In the genomic region with DNA sequence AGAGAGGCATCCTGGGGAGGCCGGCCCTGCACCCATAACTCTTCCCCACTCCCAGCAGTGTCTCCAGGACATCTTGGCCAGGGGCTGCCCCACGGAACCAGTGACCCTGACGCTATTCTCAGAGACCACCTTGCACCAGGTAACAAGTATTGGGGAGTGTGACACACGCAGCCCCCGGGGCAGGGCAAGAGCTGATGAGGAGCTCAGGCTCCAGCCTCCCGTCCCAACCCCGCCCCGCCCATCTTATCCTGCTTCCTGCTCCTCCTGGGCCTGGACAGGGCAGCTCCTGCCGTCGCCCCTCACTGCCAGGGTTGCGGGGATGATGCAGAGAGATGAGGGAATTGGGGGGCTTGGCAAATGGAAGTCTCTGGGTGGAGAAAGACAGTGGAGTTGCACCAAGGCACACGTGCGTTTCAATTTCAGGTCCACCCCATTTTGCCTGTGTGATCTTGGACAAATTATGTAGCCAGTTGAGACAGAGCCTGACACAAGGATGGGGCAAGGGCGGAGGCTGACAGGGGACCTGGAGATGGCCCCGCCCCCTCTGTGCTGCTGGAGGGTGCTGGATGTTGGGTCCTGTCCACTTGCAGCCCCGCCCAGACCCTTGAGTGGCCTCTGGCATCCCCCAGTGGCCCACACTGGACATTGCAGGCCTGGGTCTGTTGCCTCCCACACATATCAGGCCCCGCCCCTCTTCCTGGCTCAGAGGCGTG, we compare ENCODE assay signal across 8 cellular contexts. TPM values are rescaled to one million over a fixed set of nuclear protein-coding genes. Genes with fewer than 3 reads are reported as not detected.
DNase-seq lines count a peak whose midpoint lies in the region; ATAC-seq and TF ChIP-seq lines count a peak whose summit lies in the region.

No MANE protein-coding gene starts in this region.

- no peaks in the 10 kb centered on the region for H4K20me1 ChIP-seq in GM23248 (ENCODE audit: insufficient read depth)

- no peaks in the 10 kb centered on the region for H3K9me3 ChIP-seq in GM23248 (ENCODE audit: low read depth)
- H3K9me3 ChIP-seq in WERI-Rb-1 (ENCODE audit: severe bottlenecking) = no peaks in the 10 kb centered on the region

- H3K4me2 ChIP-seq in GM23248 (ENCODE audit: unreplicated experiment) = no peak overlapping the region

- no peaks in the 10 kb centered on the region for H3K9me2 ChIP-seq in GM23248 (ENCODE audit: insufficient read depth)

- TF ChIP-seq CTCF in WERI-Rb-1 (IDR thresholded peaks at IDR 0.05; ENCODE audit: low read depth, low read length) (peak; percentile 93), choroid plexus epithelial cell (conservative IDR thresholded peaks at IDR 0.05; ENCODE audit: low read depth, low read length) (peak; percentile 93)

- peak overlapping the region; percentile 42; the same call in 1 of the 2 replicates for H2AFZ ChIP-seq in GM23248

- DNase-seq in COR-L47 (lab: John Stamatoyannopoulos, UW) = peak; percentile 76
- DNase-seq in GM23248 = peak; percentile 96
- peak; percentile 7 for DNase-seq in NCI-H1694 (lab: John Stamatoyannopoulos, UW)
- DNase-seq in WERI-Rb-1 = peak; percentile 95
- peak; percentile 90 for DNase-seq in choroid plexus epithelial cell (ENCODE audit: low read depth)
- peak; percentile 81 for DNase-seq in left lobe of liver (ENCODE audit: low spot score)
- DNase-seq in stimulated activated CD4-positive, alpha-beta T cell treated with anti-CD3 and anti-CD28 coated beads, Interleukin-4, amount 100 ng/mL, for 24 hours = peak; percentile 63

- no peaks in the 10 kb centered on the region for H3K4me1 ChIP-seq in GM23248 (ENCODE audit: insufficient read depth)

- H3K79me2 ChIP-seq in GM23248 (ENCODE audit: insufficient read depth) = no peaks in the 10 kb centered on the region

- H3K36me3 ChIP-seq in GM23248 (ENCODE audit: low read depth) = no peaks in the 10 kb centered on the region
- no peaks in the 10 kb centered on the region for H3K36me3 ChIP-seq in WERI-Rb-1

- H3K9ac ChIP-seq in GM23248 = no peak overlapping the region

- ATAC-seq in left lobe of liver = peak; percentile 95
- no peak for ATAC-seq in GM21390 (IDR thresholded peaks at IDR 0.05; ENCODE audit: unreplicated experiment)

- H3K4me3 ChIP-seq in GM23248 (no peak overlapping the region), WERI-Rb-1 (ENCODE audit: low read depth, low read length) (no peak overlapping the region), choroid plexus epithelial cell (ENCODE audit: low read depth, low read length) (no peak overlapping the region)

- H3K27ac ChIP-seq in GM23248 = no peak overlapping the region
- H3K27ac ChIP-seq in WERI-Rb-1 = no peak overlapping the region

- H3K27me3 ChIP-seq in GM23248 (replicated peaks; ENCODE audit: insufficient read depth) (no peaks in the 10 kb centered on the region), WERI-Rb-1 (ENCODE audit: insufficient read depth, low read depth, severe bottlenecking) (no peaks in the 10 kb centered on the region)

- in situ Hi-C loops in GM23248 (cut with MboI) = no loop called here

- no peaks in the 10 kb centered on the region for H3F3A ChIP-seq in GM23248 (ENCODE audit: insufficient read depth)

- WGBS in GM23248 (ENCODE audit: low coverage in 1 of 2, low lambda C conversion rate in 2 of 2, missing lambda C conversion rate in 2 of 2), 2 experiments = 37 to 44% methylated on average over 17 to 18 of the region's 18 CpGs

RNA-seq across cellular contexts. Expression of a gene that starts 10.7 kb away (rescaled TPM):
- not detected in 2 replicates for total RNA-seq in GM23248 (2014; rRNA removed; shearing (Covaris generic))
- not detected in 2 replicates for polyA plus RNA-seq in GM23248 (2016; fragmentation: Nextera tagmentation; extraction: Ambion mirVana)
- total RNA-seq in left lobe of liver = 0.08 TPM

RNA-seq across cellular contexts. Expression of a gene that starts 11.0 kb away (rescaled TPM):
- total RNA-seq in GM23248 (2014; rRNA removed; shearing (Covaris generic)) = not detected in 2 replicates
- polyA plus RNA-seq in GM23248 (2016; fragmentation: Nextera tagmentation; extraction: Ambion mirVana) = 0.11 TPM in 1 of 2 replicates, not detected in the other
- not detected for total RNA-seq in left lobe of liver

RNA-seq across cellular contexts. Expression of a gene that starts 14.7 kb away (rescaled TPM):
- 22.9 and 35.7 TPM in 2 replicates for total RNA-seq in GM23248 (2014; rRNA removed; shearing (Covaris generic))
- 111 and 113 TPM in 2 replicates for polyA plus RNA-seq in GM23248 (2016; fragmentation: Nextera tagmentation; extraction: Ambion mirVana)
- 1.2 TPM for total RNA-seq in left lobe of liver

RNA-seq across cellular contexts. Expression of a gene that starts 28.5 kb away (rescaled TPM):
- not detected in 2 replicates for total RNA-seq in GM23248 (2014; rRNA removed; shearing (Covaris generic))
- not detected in 2 replicates for polyA plus RNA-seq in GM23248 (2016; fragmentation: Nextera tagmentation; extraction: Ambion mirVana)
- not detected for total RNA-seq in left lobe of liver

RNA-seq across cellular contexts. Expression of a gene that starts 40.9 kb away (rescaled TPM):
- total RNA-seq in GM23248 (2014; rRNA removed; shearing (Covaris generic)) = 0.51 and 0.97 TPM in 2 replicates
- 1.3 and 1.8 TPM in 2 replicates for polyA plus RNA-seq in GM23248 (2016; fragmentation: Nextera tagmentation; extraction: Ambion mirVana)
- not detected for total RNA-seq in left lobe of liver

Comparison
In these comparisons a context has a peak if more than half of its experiments do, and no peak if none do; other contexts are left out.
1. DNase-seq: peak in every context shown above with its lines; median percentile 96 in GM23248; 95 in WERI-Rb-1; 90 in choroid plexus epithelial cell; 81 in left lobe of liver; 76 in COR-L47; 63 in stimulated activated CD4-positive, alpha-beta T cell treated with anti-CD3 and anti-CD28 coated beads, Interleukin-4, amount 100 ng/mL, for 24 hours; 7 in NCI-H1694.
2. RNA of a gene that starts 14.7 kb away (total RNA-seq): 22.9 to 35.7 TPM in GM23248; 1.2 TPM in left lobe of liver (single experiment); every median in the first group is over 10 times any median in the second.